Comparison of ENCODE assay signal across 8 cellular contexts in genomic region chr7:112205348-112206237, GRCh38. TPM values are rescaled to one million over a fixed set of nuclear protein-coding genes. Genes with fewer than 3 reads are reported as not detected.
DNase-seq lines count a peak whose midpoint lies in the region; ATAC-seq and TF ChIP-seq lines count a peak whose summit lies in the region.

No MANE protein-coding gene starts in this region.

- H3K27ac ChIP-seq in esophagus (ENCODE audit: low read depth in 2 of 2, low read length in 1 of 2) (peak overlapping the region; percentile 68 to 81), testis (peak overlapping the region; percentile 82 to 84)

- intact Hi-C loops in Right ventricle myocardium inferior (cut with DNase I) (loop anchor here (2.0 to 10.0 kb wide), 7 partner anchors 27 to 441 kb away; no protein-coding TSS in a partner anchor), cardiac septum (cut with DNase I) (loop anchor here (10.0 kb wide), 3 partner anchors 179 to 289 kb away; no protein-coding TSS in a partner anchor), testis (cut with DNase I; ENCODE audit: low total_unique reads) (no loop called here)

- H3K4me1 ChIP-seq in esophagus (ENCODE audit: control insufficient read depth in 2 of 2, insufficient read depth in 2 of 2, low read length in 1 of 2) (no peaks in the 10 kb centered on the region), testis (peaks cover 7% of the 10 kb centered on the region)

- peak; percentile 83 for DNase-seq in Right ventricle myocardium inferior (ENCODE audit: missing footprints)
- no peak for DNase-seq in cardiac septum (ENCODE audit: low spot score)
- DNase-seq in NCI-H345 (lab: John Stamatoyannopoulos, UW) = peak; percentile 71
- peak; percentile 67 for DNase-seq in activated CD8-positive, alpha-beta memory T cell treated with anti-CD3 and anti-CD28 coated beads, Interleukin-2, amount 50 U/mL, for 48 hours
- peak; percentile 51 for DNase-seq in mucosa of gallbladder (ENCODE audit: low spot score)
- DNase-seq in testis = peak; percentile 54

- H3K4me3 ChIP-seq in esophagus (ENCODE audit: low read depth in 1 of 2, low read length in 2 of 2) (peak overlapping the region; percentile 83 to 87), testis (peak overlapping the region; percentile 80 to 91)

- TF ChIP-seq CTCF in testis (IDR thresholded peaks at IDR 0.05) = no peak

- H3K36me3 ChIP-seq in esophagus (ENCODE audit: control insufficient read depth in 2 of 2, insufficient read depth in 2 of 2, low read length in 1 of 2) = no peaks in the 10 kb centered on the region
- no peaks in the 10 kb centered on the region for H3K36me3 ChIP-seq in testis (ENCODE audit: low read depth, missing control alignments)

- no peak for TF ChIP-seq POLR2A in testis (IDR thresholded peaks at IDR 0.05)

- ATAC-seq in Right ventricle myocardium inferior = peak; percentile 54
- peak; percentile 9 for ATAC-seq in HG02852 (IDR thresholded peaks at IDR 0.05; ENCODE audit: unreplicated experiment)

- H3K9me3 ChIP-seq in esophagus (ENCODE audit: control insufficient read depth in 2 of 2, insufficient read depth in 1 of 2, low read depth in 1 of 2, low read length in 1 of 2) (no peaks in the 10 kb centered on the region), testis (no peaks in the 10 kb centered on the region)

- 0% methylated on average over 67 to 68 of the region's 68 CpGs for WGBS in esophagus, 2 donors
- 1% methylated on average over 21 to 65 of the region's 68 CpGs for WGBS in testis, 2 donors

- H3K27me3 ChIP-seq in esophagus (ENCODE audit: control insufficient read depth in 1 of 2, insufficient read depth in 2 of 2, low read length in 2 of 2) (no peaks in the 10 kb centered on the region), testis (no peaks in the 10 kb centered on the region)

RNA-seq across cellular contexts. Expression of gene DOCK4, which starts 0.6 kb away (rescaled TPM):
- 16.8 TPM for total RNA-seq in Right ventricle myocardium inferior
- 18.5 TPM for total RNA-seq in cardiac septum
- 1 to 10 TPM; 1.8 to 2.9 TPM for polyA plus RNA-seq in esophagus
- 26.1 TPM for total RNA-seq in mucosa of gallbladder
- total RNA-seq in testis = 10 to 100 TPM; 12.4 to 17.1 TPM
- 5.4 TPM for polyA plus RNA-seq in testis (ENCODE audit: insufficient read depth, low read depth, low replicate concordance)

RNA-seq across cellular contexts. Expression of gene ZNF277, which starts 0.9 kb away (rescaled TPM):
- total RNA-seq in Right ventricle myocardium inferior (15.7 TPM), cardiac septum (16.3 TPM), mucosa of gallbladder (29.4 TPM), testis (10 to 100 TPM; 13.9 to 15.4 TPM)
- polyA plus RNA-seq in esophagus (10 to 100 TPM; 10.3 to 14.5 TPM), testis (ENCODE audit: insufficient read depth, low read depth, low replicate concordance) (14.6 TPM)
